In the genomic region with DNA sequence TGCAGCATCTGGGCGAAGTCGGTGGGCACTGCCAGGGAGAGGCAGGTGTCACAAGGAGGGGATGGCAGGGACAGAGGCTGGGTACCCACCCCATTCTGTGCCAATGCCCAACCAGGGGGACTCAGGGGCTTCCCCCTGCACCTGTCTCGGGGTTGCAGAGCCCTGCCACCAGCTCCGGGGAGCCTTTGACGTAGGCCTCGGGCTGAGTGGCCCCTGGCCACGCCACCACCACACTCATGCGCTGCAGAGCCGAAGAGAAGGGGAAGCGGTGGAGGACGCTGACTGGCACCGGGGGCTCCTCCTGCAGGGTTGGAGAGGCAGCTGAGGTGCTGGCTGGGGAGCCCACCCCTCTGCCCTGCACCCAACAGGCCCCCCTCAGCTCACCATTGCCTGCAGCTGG, we compare ENCODE assay signal across 1 cellular context.
A peak's percentile ranks its signal among the peaks of the same experiment; 100 is the strongest.
TF ChIP-seq lines count a peak whose summit lies in the region.

No MANE protein-coding gene starts in this region.

TF ChIP-seq in K562, 482 proteins besides CTCF, POLR2A, EP300 and RAD21:
- peak; percentile 53 for TF ChIP-seq POLR2G (IDR thresholded peaks at IDR 0.05; ENCODE audit: low read depth, low read length)
- no peak for TF ChIP-seq HIVEP1 (CRISPR knock-in tag; IDR thresholded peaks at IDR 0.05)
TF ChIP-seq in K562: peak in this region for 1.
